8 cellular contexts compared by ENCODE assay signal in genomic region chr1:41819843-41820242, GRCh38.
"Had no signal": no experiment of that assay in that cellular context is flagged by ENCODE, and none has a peak within 500 bp of the region (broad histone marks: within the 10 kb centered on the region; RNA-seq: fewer than 3 reads in every experiment).

No MANE protein-coding gene starts in this region.

- DNase-seq: IMR-90, KBM-7, KG1 had no signal

- H3K9me3 Mint-ChIP-seq: IgD-negative memory B cell had no signal

- H3K27me3 Mint-ChIP-seq: IgD-negative memory B cell had no signal

- H3K27ac Mint-ChIP-seq: IgD-negative memory B cell had no signal

- ATAC-seq: HepG2 had no signal

- H3K9ac ChIP-seq: KMS-11 had no signal

- H3K27ac ChIP-seq: HL-60, KMS-11 had no signal

- H3K4me3 Mint-ChIP-seq: IgD-negative memory B cell had no signal

- FAIRE-seq: HepG2, HTR-8/SVneo had no signal
